1 cellular context compared by ENCODE assay signal in genomic region chr4:99564921-99565320, GRCh38.
TF ChIP-seq lines count a peak whose summit lies in the region.

No MANE protein-coding gene starts in this region.

TF ChIP-seq in HEK293, 187 proteins besides CTCF, POLR2A, EP300 and RAD21 (continued from another document):
- TF ChIP-seq ZBTB44 (tag by site-specific recombination; IDR thresholded peaks at IDR 0.05), result no peak
- TF ChIP-seq REST (tag by site-specific recombination; IDR thresholded peaks at IDR 0.05), result no peak
